ENCODE assay signal across 15 cellular contexts in genomic region chr17:39955726-39956225, GRCh38. TPM values are rescaled to one million over a fixed set of nuclear protein-coding genes. Genes with fewer than 3 reads are reported as not detected.
DNase-seq lines count a peak whose midpoint lies in the region; ATAC-seq and TF ChIP-seq lines count a peak whose summit lies in the region.
"Had no signal": no experiment of that assay in that cellular context is flagged by ENCODE, and none has a peak within 500 bp of the region (broad histone marks: within the 10 kb centered on the region; RNA-seq: fewer than 3 reads in every experiment).

No MANE protein-coding gene starts in this region.

- H3K27ac ChIP-seq in OCI-LY7 (ENCODE audit: low read depth, low read length, poor library complexity, severe bottlenecking) = no peak overlapping the region
- H3K27ac ChIP-seq in upper lobe of left lung = no peak overlapping the region
- H3K27ac ChIP-seq: 22Rv1 had no signal

- no peaks in the 10 kb centered on the region for H3K9me3 Mint-ChIP-seq in T-helper 2 cell treated with Interferon-gamma antibody and Interleukin-4, amounts not matched to agents 5 μg/mL and 100 μg/mL, for 36 hours
- no peaks in the 10 kb centered on the region for H3K9me3 Mint-ChIP-seq in nephron
- H3K9me3 Mint-ChIP-seq: CD8-positive, alpha-beta memory T cell had no signal

- TF ChIP-seq POLR2A in upper lobe of left lung (IDR thresholded peaks at IDR 0.05) = no peak

- no peak overlapping the region for H3K4me3 Mint-ChIP-seq in T-helper 2 cell treated with Interferon-gamma antibody and Interleukin-4, amounts not matched to agents 5 μg/mL and 100 μg/mL, for 36 hours
- H3K4me3 Mint-ChIP-seq in nephron = peak overlapping the region in 2 of 3 experiments; percentile 1 to 7
- H3K4me3 Mint-ChIP-seq: CD14-positive monocyte had no signal

- peaks cover 20% of the 10 kb centered on the region for H3K4me1 Mint-ChIP-seq in T-helper 2 cell treated with Interferon-gamma antibody and Interleukin-4, amounts not matched to agents 5 μg/mL and 100 μg/mL, for 36 hours (ENCODE audit: low read depth)
- H3K4me1 Mint-ChIP-seq in nephron = peaks cover 21% of the 10 kb centered on the region

- TF ChIP-seq EP300 in upper lobe of left lung (IDR thresholded peaks at IDR 0.05) = no peak

- no peaks in the 10 kb centered on the region for H3K9me2 ChIP-seq in OCI-LY7 (ENCODE audit: insufficient read depth, low read length)

- H4K20me1 ChIP-seq in OCI-LY7 (ENCODE audit: insufficient read depth, low read length) = no peaks in the 10 kb centered on the region

- BruUV-seq in OCI-LY7 (replicated peaks; lab: Mats Ljungman, UMichigan) = no TSS peak

- H2AFZ ChIP-seq in OCI-LY7 (ENCODE audit: low read length) = no peak overlapping the region

- H3K4me3 ChIP-seq in OCI-LY7 (ENCODE audit: low read depth, low read length, poor library complexity, severe bottlenecking) = no peak overlapping the region
- no peak overlapping the region for H3K4me3 ChIP-seq in upper lobe of left lung

- 62 to 78% methylated on average over 4 of the region's 4 CpGs for WGBS in upper lobe of left lung, 2 donors

- ATAC-seq in upper lobe of left lung (ENCODE audit: low FRiP score in 2 of 2) = no peak

- POLR2A ChIA-PET in OCI-LY7 (lab: Charles Lee) = no interaction called here

- peaks cover 5% of the 10 kb centered on the region for H3K27me3 Mint-ChIP-seq in T-helper 2 cell treated with Interferon-gamma antibody and Interleukin-4, amounts not matched to agents 5 μg/mL and 100 μg/mL, for 36 hours (ENCODE audit: low read depth)
- H3K27me3 Mint-ChIP-seq in nephron (ENCODE audit: low read depth) = peaks cover 7% of the 10 kb centered on the region

- peaks cover 24% of the 10 kb centered on the region for H3K4me1 ChIP-seq in OCI-LY7 (ENCODE audit: insufficient read depth, low read length, poor library complexity, severe bottlenecking)
- peaks cover 8 to 22% (median 21%) of the 10 kb centered on the region in 4 donors for H3K4me1 ChIP-seq in upper lobe of left lung

- no peaks in the 10 kb centered on the region for H3K9me3 ChIP-seq in OCI-LY7 (ENCODE audit: low read length)
- H3K9me3 ChIP-seq in upper lobe of left lung = no peaks in the 10 kb centered on the region

- peak overlapping the region; percentile 23 for H3K27ac Mint-ChIP-seq in T-helper 2 cell treated with Interferon-gamma antibody and Interleukin-4, amounts not matched to agents 5 μg/mL and 100 μg/mL, for 36 hours
- peak overlapping the region in 2 of 3 experiments; percentile 25 to 36 for H3K27ac Mint-ChIP-seq in nephron

- H3K79me2 ChIP-seq in OCI-LY7 (ENCODE audit: insufficient read depth, low read depth, low read length) = no peaks in the 10 kb centered on the region

- H3K36me3 Mint-ChIP-seq in T-helper 2 cell treated with Interferon-gamma antibody and Interleukin-4, amounts not matched to agents 5 μg/mL and 100 μg/mL, for 36 hours (ENCODE audit: low read depth) = no peaks in the 10 kb centered on the region
- H3K36me3 Mint-ChIP-seq in nephron (ENCODE audit: low read depth) = no peaks in the 10 kb centered on the region
- H3K36me3 Mint-ChIP-seq: CD14-positive monocyte; CD8-positive, alpha-beta memory T cell had no signal

- intact Hi-C loops in OCI-LY7 (cut with micrococcal nuclease; ENCODE audit: unreplicated experiment) = loop anchor here (10.0 kb wide), 1 partner anchor 201 kb away; no protein-coding TSS in a partner anchor

- no peaks in the 10 kb centered on the region for H3K36me3 ChIP-seq in OCI-LY7 (ENCODE audit: insufficient read depth, low read length)
- no peaks in the 10 kb centered on the region for H3K36me3 ChIP-seq in upper lobe of left lung

- H3K27me3 ChIP-seq in upper lobe of left lung = no peaks in the 10 kb centered on the region

- no peak overlapping the region for H3K4me2 ChIP-seq in OCI-LY7 (ENCODE audit: low read length)

- CTCF ChIA-PET in OCI-LY7 (lab: Charles Lee; ENCODE audit: unreplicated experiment) = no interaction called here

- DNase-seq in T-helper 2 cell treated with Interferon-gamma antibody and Interleukin-4, amounts not matched to agents 5 μg/mL and 100 μg/mL, for 36 hours (ENCODE audit: low spot score) = no peak
- DNase-seq in T-helper 2 cell (no peak), OCI-LY7 (ENCODE audit: low spot score) (peak; percentile 24), middle frontal gyrus (ENCODE audit: extremely low spot score, low spot score) (no peak), upper lobe of left lung (no peak), SHP77 treated with DMSO at 0.1 percent for 48 hours (lab: John Stamatoyannopoulos, UW) (no peak), NCI-H2081 (lab: John Stamatoyannopoulos, UW) (no peak)
- DNase-seq: CD8-positive, alpha-beta memory T cell; DMS53; GF-D8 had no signal

- no peak for TF ChIP-seq CTCF in OCI-LY7 (conservative IDR thresholded peaks at IDR 0.05; ENCODE audit: low read length)
- no peak for TF ChIP-seq CTCF in nephron (IDR thresholded peaks at IDR 0.05; ENCODE audit: unreplicated experiment in 3 of 3)
- no peak for TF ChIP-seq CTCF in upper lobe of left lung (IDR thresholded peaks at IDR 0.05)

RNA-seq across cellular contexts. Expression of gene GSDMA, which starts 7.0 kb away (rescaled TPM):
- 0.15 and 0.57 TPM in 2 replicates for total RNA-seq in OCI-LY7 (2014; rRNA removed; shearing (Covaris generic))
- 0.15 and 0.17 TPM in 2 replicates for total RNA-seq in OCI-LY7 (2022)
- under 1 TPM in 4 of 6 donors, not detected in 2; 0.14 to 0.61 (median 0.51) TPM for total RNA-seq in upper lobe of left lung
- total RNA-seq: A673; CD8-positive, alpha-beta memory T cell; HT1080 had no signal

RNA-seq across cellular contexts. Expression of gene PSMD3, which starts 24.8 kb away (rescaled TPM):
- 149 and 150 TPM in 2 replicates for total RNA-seq in OCI-LY7 (2014; rRNA removed; shearing (Covaris generic))
- 140 and 150 TPM in 2 replicates for total RNA-seq in OCI-LY7 (2022)
- 100 to 1,000 TPM in 2 of 6 donors, 10 to 100 TPM in 4; 55.5 to 117 (median 78.8) TPM for total RNA-seq in upper lobe of left lung

RNA-seq across cellular contexts. Expression of gene LRRC3C, which starts 28.2 kb away (rescaled TPM):
- total RNA-seq in OCI-LY7 (2014; rRNA removed; shearing (Covaris generic)) = not detected in 2 replicates
- total RNA-seq in OCI-LY7 (2022) = not detected in 2 replicates
- not detected for total RNA-seq in upper lobe of left lung
- total RNA-seq: A673; CD8-positive, alpha-beta memory T cell; HT1080 had no signal

RNA-seq across cellular contexts. Expression of gene ORMDL3, which starts 28.4 kb away (rescaled TPM):
- total RNA-seq in OCI-LY7 (2014; rRNA removed; shearing (Covaris generic)) = 62.2 and 62.6 TPM in 2 replicates
- 61.3 and 65.9 TPM in 2 replicates for total RNA-seq in OCI-LY7 (2022)
- 10 to 100 TPM; 69.9 to 99.6 (median 82.7) TPM for total RNA-seq in upper lobe of left lung

RNA-seq across cellular contexts. Expression of gene GSDMB, which starts 37.3 kb away (rescaled TPM):
- 24.1 and 29.4 TPM in 2 replicates for total RNA-seq in OCI-LY7 (2014; rRNA removed; shearing (Covaris generic))
- total RNA-seq in OCI-LY7 (2022) (39.2 and 44.6 TPM in 2 replicates), upper lobe of left lung (10 to 100 TPM in 3 of 6 donors, 1 to 10 TPM in 3; 5.6 to 73.3 (median 17.8) TPM)
